31 cellular contexts compared by ENCODE assay signal in the genomic region with DNA sequence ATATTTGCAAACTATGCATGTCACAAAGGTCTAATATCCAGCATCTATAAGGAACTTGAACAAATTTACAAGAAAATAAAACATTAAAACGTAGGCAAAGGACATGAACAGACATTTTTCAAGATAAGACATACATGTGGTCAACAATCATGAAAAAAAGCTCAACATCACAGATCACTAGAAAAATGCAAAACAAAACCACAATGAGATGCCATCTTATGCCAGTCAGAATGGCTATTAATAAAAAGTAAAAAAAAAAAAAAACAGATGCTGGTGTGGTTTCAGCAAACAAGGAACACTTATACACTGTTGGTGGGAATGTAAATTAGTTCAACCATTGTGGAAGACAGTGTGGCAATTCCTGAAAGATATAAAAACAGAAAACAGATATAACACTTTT.
"Had no signal": no experiment of that assay in that cellular context is flagged by ENCODE, and none has a peak within 500 bp of the region (broad histone marks: within the 10 kb centered on the region; RNA-seq: fewer than 3 reads in every experiment).

No MANE protein-coding gene starts in this region.

- H3K36me3 Mint-ChIP-seq: activated naive CD4-positive, alpha-beta T cell treated with anti-CD3 and anti-CD28 coated beads, Interleukin-2, amount 50 U/mL, for 24 hours; naive B cell; stimulated activated memory B cell treated with anti-CD40 and anti-IgM and Interleukin-4, amounts not matched to agents 10 μg/mL and 1 μg/mL and 100 μg/mL, for 72 hours had no signal

- H3K27ac ChIP-seq: body of pancreas, colonic mucosa, dorsolateral prefrontal cortex, heart right ventricle, left lung, ovary, sigmoid colon, vagina had no signal

- H3K36me3 ChIP-seq: colonic mucosa, heart right ventricle, left lung, ovary, vagina had no signal

- H3K27me3 Mint-ChIP-seq: activated CD4-positive, alpha-beta memory T cell treated with anti-CD3 and anti-CD28 coated beads, Interleukin-2, amount 10 ng/mL, durations not matched to agents 7 days and 5 days; activated CD4-positive, alpha-beta T cell treated with anti-CD3 and anti-CD28 coated beads, Interleukin-2, amount 10 ng/mL, durations not matched to agents 24 days and 14 days; activated naive CD4-positive, alpha-beta T cell treated with anti-CD3 and anti-CD28 coated beads, Interleukin-2, amount 50 U/mL, for 24 hours; activated naive CD8-positive, alpha-beta T cell treated with anti-CD3 and anti-CD28 coated beads, Interleukin-2, amount 50 U/mL, for 24 hours; effector memory CD8-positive, alpha-beta T cell; naive B cell; progenitor cell of endocrine pancreas; stimulated activated memory B cell treated with anti-CD40 and anti-IgM and Interleukin-4, amounts not matched to agents 10 μg/mL and 1 μg/mL and 100 μg/mL, for 72 hours; stimulated activated naive CD8-positive, alpha-beta T cell treated with anti-CD3 and anti-CD28 coated beads, Interleukin-15, amount 100 ng/mL, for 72 hours; type B pancreatic cell had no signal

- H3K27me3 ChIP-seq: body of pancreas, colonic mucosa, ovary, sigmoid colon, vagina had no signal

- H3K9me3 ChIP-seq: body of pancreas, colonic mucosa, left lung, ovary, sigmoid colon, vagina had no signal

- H3K9me3 Mint-ChIP-seq: activated CD4-positive, alpha-beta memory T cell treated with anti-CD3 and anti-CD28 coated beads, Interleukin-2, amount 10 ng/mL, durations not matched to agents 7 days and 5 days; activated CD4-positive, alpha-beta T cell treated with anti-CD3 and anti-CD28 coated beads, Interleukin-2, amount 10 ng/mL, durations not matched to agents 24 days and 14 days; activated naive CD4-positive, alpha-beta T cell treated with anti-CD3 and anti-CD28 coated beads, Interleukin-2, amount 50 U/mL, for 24 hours; activated naive CD8-positive, alpha-beta T cell treated with anti-CD3 and anti-CD28 coated beads, Interleukin-2, amount 50 U/mL, for 24 hours; activated T-cell treated with anti-CD3 and anti-CD28 coated beads, Interleukin-2, amount 50 U/mL, for 24 hours; stimulated activated naive CD8-positive, alpha-beta T cell treated with anti-CD3 and anti-CD28 coated beads, Interleukin-15, amount 100 ng/mL, for 72 hours had no signal

- H3K4me2 ChIP-seq: smooth muscle cell had no signal

- H3K4me3 ChIP-seq: body of pancreas, colonic mucosa, dorsolateral prefrontal cortex, heart right ventricle, left lung, lung, ovary, sigmoid colon, smooth muscle cell, vagina had no signal

- H3K4me1 Mint-ChIP-seq: activated CD4-positive, alpha-beta memory T cell treated with anti-CD3 and anti-CD28 coated beads, Interleukin-2, amount 10 ng/mL, durations not matched to agents 7 days and 5 days; activated CD4-positive, alpha-beta T cell treated with anti-CD3 and anti-CD28 coated beads, Interleukin-2, amount 10 ng/mL, durations not matched to agents 24 days and 14 days; activated naive CD4-positive, alpha-beta T cell treated with anti-CD3 and anti-CD28 coated beads, Interleukin-2, amount 50 U/mL, for 24 hours; activated naive CD8-positive, alpha-beta T cell treated with anti-CD3 and anti-CD28 coated beads, Interleukin-2, amount 50 U/mL, for 24 hours; naive B cell; stimulated activated memory B cell treated with anti-CD40 and anti-IgM and Interleukin-4, amounts not matched to agents 10 μg/mL and 1 μg/mL and 100 μg/mL, for 72 hours; stimulated activated naive CD8-positive, alpha-beta T cell treated with anti-CD3 and anti-CD28 coated beads, Interleukin-15, amount 100 ng/mL, for 72 hours had no signal

- H3K27ac Mint-ChIP-seq: activated CD4-positive, alpha-beta memory T cell treated with anti-CD3 and anti-CD28 coated beads, Interleukin-2, amount 10 ng/mL, durations not matched to agents 7 days and 5 days; activated CD4-positive, alpha-beta T cell treated with anti-CD3 and anti-CD28 coated beads, Interleukin-2, amount 10 ng/mL, durations not matched to agents 24 days and 14 days; activated naive CD4-positive, alpha-beta T cell treated with anti-CD3 and anti-CD28 coated beads, Interleukin-2, amount 50 U/mL, for 24 hours; activated naive CD8-positive, alpha-beta T cell treated with anti-CD3 and anti-CD28 coated beads, Interleukin-2, amount 50 U/mL, for 24 hours; activated T-cell treated with anti-CD3 and anti-CD28 coated beads, Interleukin-2, amount 50 U/mL, for 24 hours; effector memory CD8-positive, alpha-beta T cell; naive B cell; progenitor cell of endocrine pancreas; stimulated activated memory B cell treated with anti-CD40 and anti-IgM and Interleukin-4, amounts not matched to agents 10 μg/mL and 1 μg/mL and 100 μg/mL, for 72 hours; stimulated activated naive CD8-positive, alpha-beta T cell treated with anti-CD3 and anti-CD28 coated beads, Interleukin-15, amount 100 ng/mL, for 72 hours; type B pancreatic cell had no signal

- DNase-seq: activated CD4-positive, alpha-beta memory T cell treated with anti-CD3 and anti-CD28 coated beads, Interleukin-2, amount 10 ng/mL, durations not matched to agents 7 days and 5 days; activated CD4-positive, alpha-beta T cell treated with anti-CD3 and anti-CD28 coated beads, Interleukin-2, amount 10 ng/mL, durations not matched to agents 24 days and 14 days; activated CD4-positive, CD25-positive, alpha-beta regulatory T cell treated with anti-CD3 and anti-CD28 coated beads, Interleukin-2, amount 50 U/mL, for 72 hours; activated CD8-positive, alpha-beta memory T cell treated with anti-CD3 and anti-CD28 coated beads, Interleukin-2, amount 50 U/mL, for 48 hours; activated gamma-delta T cell; activated naive CD8-positive, alpha-beta T cell treated with anti-CD3 and anti-CD28 coated beads, Interleukin-2, amount 50 U/mL, for 24 hours; activated T-cell treated with anti-CD3 and anti-CD28 coated beads, Interleukin-2, amount 50 U/mL, for 24 hours; body of pancreas; colonic mucosa; dorsolateral prefrontal cortex; effector memory CD8-positive, alpha-beta T cell; foreskin fibroblast; heart right ventricle; left lung; naive B cell; ovary; retina; sigmoid colon; stimulated activated CD4-positive, alpha-beta T cell treated with anti-CD3 and anti-CD28 coated beads, Interleukin-1b, Interleukin-23, amount 100 ng/mL, for 48 hours; stimulated activated CD4-positive, alpha-beta T cell treated with anti-CD3 and anti-CD28 coated beads, Interleukin-4, amount 100 ng/mL, for 4 hours; stimulated activated CD8-positive, alpha-beta memory T cell treated with anti-CD3 and anti-CD28 coated beads, Interleukin-4, amount 100 ng/mL, for 48 hours; stimulated activated naive CD8-positive, alpha-beta T cell treated with anti-CD3 and anti-CD28 coated beads, Interleukin-15, amount 100 ng/mL, for 72 hours; substantia nigra; T-helper 2 cell had no signal

- H3K4me1 ChIP-seq: body of pancreas, colonic mucosa, heart right ventricle, left lung, sigmoid colon, vagina had no signal

- H3K4me3 Mint-ChIP-seq: activated CD4-positive, alpha-beta memory T cell treated with anti-CD3 and anti-CD28 coated beads, Interleukin-2, amount 10 ng/mL, durations not matched to agents 7 days and 5 days; activated CD4-positive, alpha-beta T cell treated with anti-CD3 and anti-CD28 coated beads, Interleukin-2, amount 10 ng/mL, durations not matched to agents 24 days and 14 days; activated naive CD4-positive, alpha-beta T cell treated with anti-CD3 and anti-CD28 coated beads, Interleukin-2, amount 50 U/mL, for 24 hours; activated naive CD8-positive, alpha-beta T cell treated with anti-CD3 and anti-CD28 coated beads, Interleukin-2, amount 50 U/mL, for 24 hours; activated T-cell treated with anti-CD3 and anti-CD28 coated beads, Interleukin-2, amount 50 U/mL, for 24 hours; effector memory CD8-positive, alpha-beta T cell; naive B cell; stimulated activated memory B cell treated with anti-CD40 and anti-IgM and Interleukin-4, amounts not matched to agents 10 μg/mL and 1 μg/mL and 100 μg/mL, for 72 hours; stimulated activated naive CD8-positive, alpha-beta T cell treated with anti-CD3 and anti-CD28 coated beads, Interleukin-15, amount 100 ng/mL, for 72 hours; type B pancreatic cell had no signal

- ATAC-seq: activated naive CD8-positive, alpha-beta T cell treated with anti-CD3 and anti-CD28 coated beads, Interleukin-2, amount 50 U/mL, for 24 hours; body of pancreas; effector memory CD8-positive, alpha-beta T cell; heart right ventricle; left lung; stimulated activated memory B cell treated with anti-CD40 and anti-IgM and Interleukin-4, amounts not matched to agents 10 μg/mL and 1 μg/mL and 100 μg/mL, for 72 hours; stimulated activated naive CD8-positive, alpha-beta T cell treated with anti-CD3 and anti-CD28 coated beads, Interleukin-15, amount 100 ng/mL, for 72 hours had no signal
